ENCODE assay signal across 8 cellular contexts in the genomic region with DNA sequence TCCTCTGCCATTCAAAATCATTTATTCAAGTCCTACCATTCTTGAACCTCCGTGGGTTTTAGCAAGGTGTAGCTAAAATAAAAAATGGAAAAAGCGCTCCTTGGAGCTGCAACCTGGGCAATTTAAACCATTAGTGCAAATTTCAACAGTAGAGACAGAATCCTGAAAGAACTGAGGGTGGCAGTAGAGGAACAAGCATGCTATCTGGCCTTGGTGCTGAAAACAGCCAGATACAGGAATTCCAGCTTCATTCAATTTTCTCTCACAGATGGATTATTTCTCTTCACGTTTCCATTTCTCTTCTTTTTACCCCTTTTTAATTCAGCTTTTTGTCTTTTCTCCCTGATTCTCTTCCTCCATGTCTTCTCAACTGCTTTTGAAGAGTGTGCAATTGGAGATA.
DNase-seq lines count a peak whose midpoint lies in the region; ATAC-seq and TF ChIP-seq lines count a peak whose summit lies in the region.

No MANE protein-coding gene starts in this region.

- H3K27me3 Mint-ChIP-seq in brain = peaks cover 3% of the 10 kb centered on the region

- ATAC-seq in HG02759 (IDR thresholded peaks at IDR 0.05; ENCODE audit: unreplicated experiment) (no peak), GM19351 (IDR thresholded peaks at IDR 0.05; ENCODE audit: unreplicated experiment) (no peak), HG02678 (IDR thresholded peaks at IDR 0.05; ENCODE audit: unreplicated experiment) (no peak)

- H3K36me3 Mint-ChIP-seq in brain = no peaks in the 10 kb centered on the region

- DNase-seq in CD1c-positive myeloid dendritic cell (ENCODE audit: extremely low spot score) = peak; percentile 22
- peak; percentile 89 to 94 for DNase-seq in Kasumi-1 (lab: John Stamatoyannopoulos, UW)
- peak; percentile 53 for DNase-seq in medulla oblongata (ENCODE audit: extremely low spot score)
- no peak for DNase-seq in GM20000 (ENCODE audit: low spot score)

- no peaks in the 10 kb centered on the region for H3K4me1 Mint-ChIP-seq in brain

- no peak overlapping the region for H3K27ac Mint-ChIP-seq in brain

- peak; percentile 82 to 83 for TF ChIP-seq CTCF in brain (conservative IDR thresholded peaks at IDR 0.05)
- TF ChIP-seq CTCF in GM20000 (IDR thresholded peaks at IDR 0.05; ENCODE audit: extremely low read depth, missing control alignments) = no peak

- H3K4me3 Mint-ChIP-seq in brain = no peak overlapping the region

- H3K9me3 Mint-ChIP-seq in brain = peaks cover 5 to 11% (median 6%) of the 10 kb centered on the region in 5 experiments
